8 cellular contexts compared by ENCODE assay signal in genomic region chr4:26719954-26720552, GRCh38.
DNase-seq lines count a peak whose midpoint lies in the region; ATAC-seq and TF ChIP-seq lines count a peak whose summit lies in the region.

No MANE protein-coding gene starts in this region.

- POLR2A ChIA-PET in BJ (lab: Charles Lee): no interaction called here

- ATAC-seq in left lobe of liver (peak; percentile 44), HG02588 (IDR thresholded peaks at IDR 0.05; ENCODE audit: unreplicated experiment) (no peak), GM18909 (IDR thresholded peaks at IDR 0.05; ENCODE audit: poor library complexity, unreplicated experiment) (no peak), GM21381 (IDR thresholded peaks at IDR 0.05; ENCODE audit: unreplicated experiment) (no peak), HG03354 (IDR thresholded peaks at IDR 0.05; ENCODE audit: poor library complexity, severe bottlenecking, unreplicated experiment) (no peak)

- H3K27me3 ChIP-seq in BJ (ENCODE audit: control insufficient read depth, insufficient read depth, low read length): no peaks in the 10 kb centered on the region

- TF ChIP-seq CTCF in BJ (IDR thresholded peaks at IDR 0.05; ENCODE audit: insufficient read depth, low read depth, low read length) (peak; percentile 70), VCaP (conservative IDR thresholded peaks at IDR 0.05) (peak; percentile 88)

- CTCF ChIA-PET in BJ (lab: Yijun Ruan, JAX): interaction anchor here (0.6 to 8.1 kb wide), 13 partner anchors 10 to 732 kb away, joined by 3 to 64 read pairs (median 4); partner anchors contain the start of gene STIM2

- DNase-seq in BJ (ENCODE audit: low read depth) (no peak), HT-29 (ENCODE audit: low spot score) (peak; percentile 49), left lobe of liver (ENCODE audit: low spot score) (no peak)

- 0 out of 2 replicates have a peak, but pooled peaks cover 1% of the 10 kb centered on the region for H3K36me3 ChIP-seq in BJ (ENCODE audit: control insufficient read depth, insufficient read depth, low read length)

- H3K27ac ChIP-seq in VCaP: no peak overlapping the region

- H3K4me3 ChIP-seq in BJ (ENCODE audit: low read depth, low read length): no peak overlapping the region
